9 cellular contexts compared by ENCODE assay signal in genomic region chr22:29004647-29005371, GRCh38. TPM values are rescaled to one million over a fixed set of nuclear protein-coding genes. Genes with fewer than 3 reads are reported as not detected.
DNase-seq lines count a peak whose midpoint lies in the region; ATAC-seq and TF ChIP-seq lines count a peak whose summit lies in the region.
"Had no signal": no experiment of that assay in that cellular context is flagged by ENCODE, and none has a peak within 500 bp of the region (broad histone marks: within the 10 kb centered on the region; RNA-seq: fewer than 3 reads in every experiment).

No MANE protein-coding gene starts in this region.

- no peak overlapping the region for H3K4me3 Mint-ChIP-seq in stimulated activated naive B cell treated with anti-CD40 and anti-IgM and Interleukin-4, amounts not matched to agents 10 μg/mL and 1 μg/mL and 100 μg/mL, for 72 hours

- H3K27ac Mint-ChIP-seq in stimulated activated naive B cell treated with anti-CD40 and anti-IgM and Interleukin-4, amounts not matched to agents 10 μg/mL and 1 μg/mL and 100 μg/mL, for 72 hours: no peak overlapping the region

- TF ChIP-seq CTCF in heart left ventricle (IDR thresholded peaks at IDR 0.05) (no peak), ovary (IDR thresholded peaks at IDR 0.05) (no peak)

- DNase-seq in DMS79 treated with DMSO at 0.1 percent for 48 hours (lab: John Stamatoyannopoulos, UW) (peak; percentile 29), NT2/D1 (ENCODE audit: low read depth, low spot score) (no peak), heart left ventricle (peak in 4 of 5 donors; percentile 25 to 51 (median 42)), ovary (peak; percentile 33 to 60 (median 46))
- DNase-seq in stimulated activated naive B cell treated with anti-CD40 and anti-IgM and Interleukin-4, amounts not matched to agents 10 μg/mL and 1 μg/mL and 100 μg/mL, for 72 hours: no peak

- WGBS in heart left ventricle, 4 donors: 21 to 42% (median 37%) methylated on average over 16 to 20 of the region's 20 CpGs
- 33 to 41% (median 40%) methylated on average over 20 of the region's 20 CpGs for WGBS in ovary, 3 donors

- H3K27ac ChIP-seq in heart left ventricle (peak overlapping the region in 7 of 12 donors; percentile 21 to 60 (median 41)), ovary (peak overlapping the region; percentile 2 to 27)

- peak overlapping the region; percentile 66 for H3K9ac ChIP-seq in NT2/D1 (ENCODE audit: insufficient read length, low read depth)

- H3K9me3 ChIP-seq in NT2/D1 (ENCODE audit: insufficient read depth, low read length): no peaks in the 10 kb centered on the region
- H3K9me3 ChIP-seq in heart left ventricle: no peaks in the 10 kb centered on the region
- H3K9me3 ChIP-seq in ovary: no peaks in the 10 kb centered on the region

- H3K4me1 Mint-ChIP-seq in stimulated activated naive B cell treated with anti-CD40 and anti-IgM and Interleukin-4, amounts not matched to agents 10 μg/mL and 1 μg/mL and 100 μg/mL, for 72 hours: no peaks in the 10 kb centered on the region

- ATAC-seq in heart left ventricle (peak; percentile 44 to 86 (median 80)), GM18498 (IDR thresholded peaks at IDR 0.05; ENCODE audit: unreplicated experiment) (no peak), GM21786 (IDR thresholded peaks at IDR 0.05; ENCODE audit: unreplicated experiment) (no peak), GM21515 (IDR thresholded peaks at IDR 0.05; ENCODE audit: unreplicated experiment) (no peak)
- no peak for ATAC-seq in stimulated activated naive B cell treated with anti-CD40 and anti-IgM and Interleukin-4, amounts not matched to agents 10 μg/mL and 1 μg/mL and 100 μg/mL, for 72 hours (replicated peaks)

- H3K9me3 Mint-ChIP-seq in stimulated activated naive B cell treated with anti-CD40 and anti-IgM and Interleukin-4, amounts not matched to agents 10 μg/mL and 1 μg/mL and 100 μg/mL, for 72 hours: no peaks in the 10 kb centered on the region

- TF ChIP-seq POLR2A in heart left ventricle (IDR thresholded peaks at IDR 0.05): no peak
- no peak for TF ChIP-seq POLR2A in ovary (IDR thresholded peaks at IDR 0.05)

- peaks cover 2 to 6% of the 10 kb centered on the region in 2 donors for H3K36me3 Mint-ChIP-seq in stimulated activated naive B cell treated with anti-CD40 and anti-IgM and Interleukin-4, amounts not matched to agents 10 μg/mL and 1 μg/mL and 100 μg/mL, for 72 hours

- H3K4me3 ChIP-seq in NT2/D1 (ENCODE audit: insufficient read length, low read depth) (peak overlapping the region; percentile 19), heart left ventricle (peak overlapping the region in 2 of 12 donors; percentile 23 to 27), ovary (no peak overlapping the region)

- H3K27me3 ChIP-seq in NT2/D1 (ENCODE audit: insufficient read depth, insufficient read length) (no peaks in the 10 kb centered on the region), heart left ventricle (no peaks in the 10 kb centered on the region), ovary (no peaks in the 10 kb centered on the region)

- H3K4me1 ChIP-seq in NT2/D1 (ENCODE audit: insufficient read depth, insufficient read length) (peaks cover 15% of the 10 kb centered on the region), heart left ventricle (peaks cover 0 to 37% (median 15%) of the 10 kb centered on the region in 12 donors), ovary (ENCODE audit: insufficient read depth) (peaks cover 4% of the 10 kb centered on the region)

- TF ChIP-seq EP300 in ovary (IDR thresholded peaks at IDR 0.05): no peak

- H3K27me3 Mint-ChIP-seq in stimulated activated naive B cell treated with anti-CD40 and anti-IgM and Interleukin-4, amounts not matched to agents 10 μg/mL and 1 μg/mL and 100 μg/mL, for 72 hours: peaks cover 16 to 38% of the 10 kb centered on the region in 2 donors

- H3K36me3 ChIP-seq in NT2/D1 (ENCODE audit: insufficient read depth, insufficient read length, low read length) (no peaks in the 10 kb centered on the region), heart left ventricle (no peaks in the 10 kb centered on the region), ovary (no peaks in the 10 kb centered on the region)

- intact Hi-C loops in heart left ventricle (cut with DNase I) (loop anchor here in 1 of 10 donors (1.0 kb wide), 1 partner anchor 25 kb away; no protein-coding TSS in a partner anchor), ovary (cut with DNase I) (no loop called here)

RNA-seq across cellular contexts. Expression of gene C22orf31, which starts 56.8 kb away (rescaled TPM):
- total RNA-seq in heart left ventricle (under 1 TPM in 1 of 9 donors, not detected in 8; 0.40 TPM), ovary (under 1 TPM in 5 of 7 donors, not detected in 2; 0.32 to 0.92 (median 0.35) TPM)
- polyA plus RNA-seq in heart left ventricle (not detected), ovary (under 1 TPM; 0.20 to 0.73 TPM)
- total RNA-seq: fibroblast of villous mesenchyme had no signal

Comparison
In these comparisons a context has a peak if more than half of its experiments do, and no peak if none do; other contexts are left out.
1. DNase-seq: peak in DMS79 treated with DMSO at 0.1 percent for 48 hours (single experiment), heart left ventricle (4 of 5) and ovary (5 of 5); none in NT2/D1 (single experiment) and stimulated activated naive B cell treated with anti-CD40 and anti-IgM and Interleukin-4, amounts not matched to agents 10 μg/mL and 1 μg/mL and 100 μg/mL, for 72 hours (single experiment).
2. ATAC-seq: peak in heart left ventricle (4 of 4); none in GM18498 (single experiment), GM21786 (single experiment), GM21515 (single experiment) and stimulated activated naive B cell treated with anti-CD40 and anti-IgM and Interleukin-4, amounts not matched to agents 10 μg/mL and 1 μg/mL and 100 μg/mL, for 72 hours (0 of 2).